27 cellular contexts compared by ENCODE assay signal in the genomic region with DNA sequence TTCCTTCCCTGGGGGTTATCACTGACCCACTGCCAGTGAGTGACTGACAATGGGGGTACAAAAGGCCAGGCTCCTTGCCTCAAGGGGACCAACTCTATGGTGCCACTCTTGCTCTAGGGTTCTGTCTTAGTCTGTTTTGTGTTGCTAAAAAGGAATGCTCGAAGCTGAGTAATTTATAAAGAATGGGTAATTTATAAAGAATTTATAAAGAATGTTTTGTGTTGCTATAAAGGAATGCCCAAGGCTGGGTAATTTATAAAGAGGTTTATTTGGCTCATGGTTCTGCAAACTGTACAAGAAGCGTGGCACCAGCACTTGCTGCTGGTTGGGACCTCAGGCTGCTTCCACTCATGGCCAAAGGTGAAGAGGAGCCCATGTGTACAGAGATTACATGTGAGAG. TPM values are rescaled to one million over a fixed set of nuclear protein-coding genes. Genes with fewer than 3 reads are reported as not detected.
DNase-seq lines count a peak whose midpoint lies in the region; ATAC-seq and TF ChIP-seq lines count a peak whose summit lies in the region.
"Had no signal": no experiment of that assay in that cellular context is flagged by ENCODE, and none has a peak within 500 bp of the region (broad histone marks: within the 10 kb centered on the region; RNA-seq: fewer than 3 reads in every experiment).

No MANE protein-coding gene starts in this region.

- peak overlapping the region; percentile 26; the same call in 1 of the 2 replicates for H3K27ac ChIP-seq in ACC112 (ENCODE audit: low read depth, low read length)
- no peak overlapping the region for H3K27ac ChIP-seq in transverse colon
- H3K27ac ChIP-seq: SJCRH30 had no signal

- ATAC-seq in HG02678 (IDR thresholded peaks at IDR 0.05; ENCODE audit: unreplicated experiment) = no peak
- no peak for ATAC-seq in HG03457 (IDR thresholded peaks at IDR 0.05; ENCODE audit: unreplicated experiment)
- ATAC-seq: PC-3, Right ventricle myocardium inferior had no signal

- H3K4me1 ChIP-seq in ACC112 (ENCODE audit: control insufficient read depth, insufficient read depth, low read length, unreplicated experiment) (peaks cover 6% of the 10 kb centered on the region), transverse colon (no peaks in the 10 kb centered on the region)
- H3K4me1 ChIP-seq: SJCRH30 had no signal

- in situ Hi-C loops in transverse colon (cut with MboI; ENCODE audit: low pct_ligation_motif_present in 1 of 4, low pct_unique_long_range_greater_than_20kb in 1 of 4, low sequenced_read_pairs in 3 of 4) = no loop called here

- DNase-seq in EL (peak; percentile 43), M059J (ENCODE audit: low read depth) (peak; percentile 46), iris pigment epithelial cell (ENCODE audit: low read depth) (peak; percentile 34), transverse colon (no peak), glomerular visceral epithelial cell (ENCODE audit: extremely low spot score) (no peak)
- DNase-seq: 8988T; C1 segment of cervical spinal cord; CD4-positive, alpha-beta memory T cell; COR-L47; DMS53; GF-D8; Karpas-422; NCI-H1092 treated with DMSO at 0.1 percent for 48 hours; NCI-H1436; NCI-H187; NCI-H2171 treated with DMSO at 0.1 percent for 48 hours; NCI-H446; NCI-H524 treated with DMSO at 0.1 percent for 48 hours; NCI-H774; PC-3; SJCRH30; T-helper 1 cell had no signal

- H3K9me3 ChIP-seq in transverse colon = no peaks in the 10 kb centered on the region
- H3K9me3 ChIP-seq: SJCRH30 had no signal

- no peak overlapping the region for H2AFZ ChIP-seq in ACC112 (ENCODE audit: low read length, unreplicated experiment)

- no peak for TF ChIP-seq CTCF in transverse colon (IDR thresholded peaks at IDR 0.05)

- no peaks in the 10 kb centered on the region for H3K79me2 ChIP-seq in ACC112 (ENCODE audit: control insufficient read depth, insufficient read depth, low read length, unreplicated experiment)

- 83 to 86% methylated on average over 2 of the region's 2 CpGs for WGBS in transverse colon (ENCODE audit: low coverage in 1 of 2), 2 donors

- H3K36me3 ChIP-seq in ACC112 (ENCODE audit: insufficient read depth, low read length) (no peaks in the 10 kb centered on the region), transverse colon (no peaks in the 10 kb centered on the region)
- H3K36me3 ChIP-seq: SJCRH30 had no signal

- intact Hi-C loops in transverse colon (cut with DNase I; ENCODE audit: low total_unique reads) = no loop called here

- no peak for TF ChIP-seq POLR2A in transverse colon (IDR thresholded peaks at IDR 0.05)

- no peak for TF ChIP-seq EP300 in transverse colon (IDR thresholded peaks at IDR 0.05; ENCODE audit: low read depth)

- H3K4me3 ChIP-seq in ACC112 (ENCODE audit: low read depth, low read length) (no peak overlapping the region), transverse colon (no peak overlapping the region)
- H3K4me3 ChIP-seq: SJCRH30 had no signal

- H3K27me3 ChIP-seq in ACC112 (ENCODE audit: insufficient read depth, low read length) = no peaks in the 10 kb centered on the region
- no peaks in the 10 kb centered on the region for H3K27me3 ChIP-seq in transverse colon
- H3K27me3 ChIP-seq: SJCRH30 had no signal

RNA-seq across cellular contexts. Expression of a gene that starts 15.8 kb away (rescaled TPM):
- total RNA-seq in M059J (2014; rRNA removed; shearing (Covaris generic)) = 35.9 and 41.2 TPM in 2 replicates
- total RNA-seq in transverse colon = 100 to 1,000 TPM in 1 of 4 donors, 10 to 100 TPM in 3; 13.1 to 332 (median 23.5) TPM
- total RNA-seq: CD4-positive, alpha-beta memory T cell; HT-29 had no signal

Comparison
In these comparisons a context has a peak if more than half of its experiments do, and no peak if none do; other contexts are left out.
1. DNase-seq: peak in EL (single experiment), M059J (single experiment) and iris pigment epithelial cell (single experiment); none in transverse colon (single experiment) and glomerular visceral epithelial cell (single experiment).